20 cellular contexts compared by ENCODE assay signal in genomic region chr7:90271753-90272152, GRCh38. TPM values are rescaled to one million over a fixed set of nuclear protein-coding genes. Genes with fewer than 3 reads are reported as not detected.
DNase-seq lines count a peak whose midpoint lies in the region; ATAC-seq and TF ChIP-seq lines count a peak whose summit lies in the region.
"Had no signal": no experiment of that assay in that cellular context is flagged by ENCODE, and none has a peak within 500 bp of the region (broad histone marks: within the 10 kb centered on the region; RNA-seq: fewer than 3 reads in every experiment).

No MANE protein-coding gene starts in this region.

- no peak for TF ChIP-seq CTCF in cardiac fibroblast (IDR thresholded peaks at IDR 0.05; ENCODE audit: low read depth, low read length)

- no peaks in the 10 kb centered on the region for H3K36me3 ChIP-seq in ACC112 (ENCODE audit: insufficient read depth, low read length)
- H3K36me3 ChIP-seq: right lobe of liver had no signal

- no peak overlapping the region for H2AFZ ChIP-seq in ACC112 (ENCODE audit: low read length, unreplicated experiment)

- H3K4me3 ChIP-seq in ACC112 (ENCODE audit: low read depth, low read length) (no peak overlapping the region), cardiac fibroblast (replicated peaks in 1 of 2; ENCODE audit: low read depth in 2 of 2, low read length in 2 of 2) (no peak overlapping the region)
- H3K4me3 ChIP-seq: A549, right lobe of liver had no signal

- no peaks in the 10 kb centered on the region for H3K79me2 ChIP-seq in ACC112 (ENCODE audit: control insufficient read depth, insufficient read depth, low read length, unreplicated experiment)

- no peaks in the 10 kb centered on the region for H3K27me3 ChIP-seq in ACC112 (ENCODE audit: insufficient read depth, low read length)
- H3K27me3 ChIP-seq: right lobe of liver had no signal

- ATAC-seq in HG02970 (IDR thresholded peaks at IDR 0.05; ENCODE audit: low FRiP score, unreplicated experiment): no peak
- ATAC-seq: A549; stimulated activated memory B cell treated with anti-CD40 and anti-IgM and Interleukin-4, amounts not matched to agents 10 μg/mL and 1 μg/mL and 100 μg/mL, for 72 hours had no signal

- peak; percentile 15 for DNase-seq in HT1080 (ENCODE audit: low read depth)
- DNase-seq in cardiac fibroblast (ENCODE audit: low read depth in 2 of 2): peak; percentile 75 to 76
- DNase-seq in kidney tubule cell (ENCODE audit: low spot score): peak; percentile 42
- no peak for DNase-seq in NOMO-1 treated with dmso at 0.1 percent for 144 hours (lab: John Stamatoyannopoulos, UW; ENCODE audit: unreplicated experiment)
- DNase-seq in HT-29 (ENCODE audit: low spot score): no peak
- no peak for DNase-seq in NOMO-1 treated with DMSO at 0.1 percent for 48 hours (lab: John Stamatoyannopoulos, UW; ENCODE audit: unreplicated experiment)
- DNase-seq: activated naive CD4-positive, alpha-beta T cell treated with anti-CD3 and anti-CD28 coated beads, Interleukin-2, amount 50 U/mL, for 16 hours; H7; NCI-H146; NCI-H526; right lobe of liver; T-helper 2 cell had no signal

- peak overlapping the region; percentile 54 for H3K27ac ChIP-seq in ACC112 (ENCODE audit: low read depth, low read length)
- H3K27ac ChIP-seq: A549, epithelial cell of prostate, KMS-11 had no signal

- H3K4me1 ChIP-seq in ACC112 (ENCODE audit: control insufficient read depth, insufficient read depth, low read length, unreplicated experiment): peaks cover 42% of the 10 kb centered on the region
- H3K4me1 ChIP-seq: A549 had no signal

RNA-seq across cellular contexts. Expression of gene CFAP69, which starts 26.8 kb away (rescaled TPM):
- 2.3 and 2.5 TPM in 2 replicates for total RNA-seq in HT1080 (2014; rRNA removed; shearing (Covaris generic))
- 1.1 and 2.2 TPM in 2 replicates for polyA plus RNA-seq in HT1080 (2015; cell fraction: cytosol; rRNA removed)
- 9.2 and 9.8 TPM in 2 replicates for polyA plus RNA-seq in HT1080 (2015; cell fraction: nucleus; rRNA removed)
- 5.4 and 9.2 TPM in 2 replicates for total RNA-seq in HT-29 (2014; rRNA removed; shearing (Covaris generic))

RNA-seq across cellular contexts. Expression of gene FAM237B, which starts 49.4 kb away (rescaled TPM):
- not detected in 2 replicates for total RNA-seq in HT1080 (2014; rRNA removed; shearing (Covaris generic))
- not detected in 2 replicates for polyA plus RNA-seq in HT1080 (2015; cell fraction: cytosol; rRNA removed)
- polyA plus RNA-seq in HT1080 (2015; cell fraction: nucleus; rRNA removed): not detected in 2 replicates
- not detected in 2 replicates for total RNA-seq in HT-29 (2014; rRNA removed; shearing (Covaris generic))
- total RNA-seq: H7, right lobe of liver, ureter had no signal
- polyA plus RNA-seq: A549, neural cell had no signal

Comparison
In these comparisons a context has a peak if more than half of its experiments do, and no peak if none do; other contexts are left out.
1. DNase-seq: peak in HT1080 (single experiment), cardiac fibroblast (2 of 2) and kidney tubule cell (single experiment); none in NOMO-1 treated with dmso at 0.1 percent for 144 hours (single experiment), HT-29 (single experiment) and NOMO-1 treated with DMSO at 0.1 percent for 48 hours (single experiment).